In the genomic region with DNA sequence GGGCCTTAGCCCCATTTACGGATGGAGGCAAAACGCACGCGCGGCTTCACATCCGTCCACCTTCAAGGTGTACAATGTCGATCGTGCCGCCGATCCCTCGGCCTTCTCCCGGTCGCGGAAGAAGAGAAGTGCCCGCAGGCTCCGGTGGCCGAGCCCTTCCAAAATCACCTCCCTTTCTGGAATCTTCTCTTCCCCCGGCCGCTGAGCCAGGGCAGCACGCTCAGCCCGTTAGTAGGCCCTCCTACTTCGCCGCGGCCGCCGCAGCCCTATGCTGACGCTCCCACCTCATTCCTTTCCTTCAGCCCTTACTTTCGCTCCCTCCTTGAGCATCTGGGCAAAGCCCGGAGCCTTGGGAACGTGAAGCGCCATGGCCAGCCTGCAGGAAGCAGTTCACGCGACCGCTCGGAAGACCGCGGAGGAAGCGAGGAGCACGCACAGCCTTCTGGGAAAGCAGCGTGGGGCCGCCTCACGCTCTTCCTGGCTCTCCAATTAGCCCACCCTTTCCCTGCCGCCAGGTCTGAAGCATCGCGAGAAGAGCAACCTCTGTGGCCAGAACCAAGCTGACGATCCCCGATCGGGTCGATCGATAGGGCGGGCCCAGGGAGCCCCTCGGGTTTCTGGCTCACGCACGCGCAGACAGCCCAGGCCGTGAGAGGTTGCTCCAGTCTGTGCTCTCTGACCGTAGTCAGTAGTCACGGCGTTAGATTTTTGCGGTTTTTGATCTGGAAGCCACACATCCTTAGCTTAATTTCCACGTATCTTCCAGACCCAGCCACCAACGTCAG, we compare ENCODE assay signal across 1 cellular context.
A peak's percentile ranks its signal among the peaks of the same experiment; 100 is the strongest.
TF ChIP-seq lines count a peak whose summit lies in the region.

TSS of gene CCT8 (minus strand) at position 427 of the 785 bp plus-strand sequence. CDS start at position 369, 58 bp downstream.

TF ChIP-seq in HepG2, 621 proteins besides CTCF, POLR2A, EP300 and RAD21 (continued from another document and continues in another):
- TF ChIP-seq RNF219 (CRISPR knock-in tag; IDR thresholded peaks at IDR 0.05) (no peak), HDAC2 (CRISPR knock-in tag; IDR thresholded peaks at IDR 0.05) (peak; percentile 86; the same call in 1 of the 2 replicates), ESRRA (CRISPR knock-in tag; IDR thresholded peaks at IDR 0.05; ENCODE audit: low read depth) (no peak), ZNF44 (CRISPR knock-in tag; IDR thresholded peaks at IDR 0.05) (peak; percentile 96; the same call in 1 of the 2 replicates), JUNB (CRISPR knock-in tag; IDR thresholded peaks at IDR 0.05; ENCODE audit: borderline replicate concordance) (no peak), TOPORS (CRISPR knock-in tag; IDR thresholded peaks at IDR 0.05) (no peak), ZFP37 (CRISPR knock-in tag; IDR thresholded peaks at IDR 0.05; ENCODE audit: borderline replicate concordance) (no peak), CEBPB (IDR thresholded peaks at IDR 0.05; ENCODE audit: borderline replicate concordance, low read depth, low read length) (no peak), SMARCC2 (IDR thresholded peaks at IDR 0.05) (no peak), SATB2 (CRISPR knock-in tag; IDR thresholded peaks at IDR 0.05) (0 out of 2 replicates have a peak, but pooled peaks have one; percentile 61), KLF15 (CRISPR knock-in tag; IDR thresholded peaks at IDR 0.05; ENCODE audit: borderline replicate concordance) (0 out of 2 replicates have a peak, but pooled peaks have one; percentile 29), SETDB1 (CRISPR knock-in tag; IDR thresholded peaks at IDR 0.05; ENCODE audit: borderline replicate concordance) (no peak), SAFB2 (CRISPR knock-in tag; IDR thresholded peaks at IDR 0.05; ENCODE audit: borderline replicate concordance, low read depth) (peak; percentile 47; the same call in 1 of the 2 replicates), CREB3 (CRISPR knock-in tag; IDR thresholded peaks at IDR 0.05) (no peak), KDM4B (CRISPR knock-in tag; IDR thresholded peaks at IDR 0.05) (peak; percentile 57; the same call in 1 of the 2 replicates), HOXA3 (CRISPR knock-in tag; IDR thresholded peaks at IDR 0.05) (peak; percentile 93), HOXA7 (CRISPR knock-in tag; IDR thresholded peaks at IDR 0.05) (no peak), TOE1 (CRISPR knock-in tag; IDR thresholded peaks at IDR 0.05) (peak; percentile 71; the same call in 1 of the 2 replicates), NR1H2 (CRISPR knock-in tag; IDR thresholded peaks at IDR 0.05; ENCODE audit: borderline replicate concordance, low read depth) (no peak), SNAPC4 (CRISPR knock-in tag; IDR thresholded peaks at IDR 0.05) (peak; percentile 76; the same call in 1 of the 2 replicates), RARG (CRISPR knock-in tag; IDR thresholded peaks at IDR 0.05; ENCODE audit: low read depth) (no peak), TAF1 (CRISPR knock-in tag; IDR thresholded peaks at IDR 0.05) (peak; percentile 93), ZBTB7A (CRISPR knock-in tag; IDR thresholded peaks at IDR 0.05) (no peak), ZNF777 (CRISPR knock-in tag; IDR thresholded peaks at IDR 0.05) (0 out of 2 replicates have a peak, but pooled peaks have one; percentile 32)
- TF ChIP-seq, protein P1, sequence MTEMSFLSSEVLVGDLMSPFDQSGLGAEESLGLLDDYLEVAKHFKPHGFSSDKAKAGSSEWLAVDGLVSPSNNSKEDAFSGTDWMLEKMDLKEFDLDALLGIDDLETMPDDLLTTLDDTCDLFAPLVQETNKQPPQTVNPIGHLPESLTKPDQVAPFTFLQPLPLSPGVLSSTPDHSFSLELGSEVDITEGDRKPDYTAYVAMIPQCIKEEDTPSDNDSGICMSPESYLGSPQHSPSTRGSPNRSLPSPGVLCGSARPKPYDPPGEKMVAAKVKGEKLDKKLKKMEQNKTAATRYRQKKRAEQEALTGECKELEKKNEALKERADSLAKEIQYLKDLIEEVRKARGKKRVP (CRISPR knock-in tag; IDR thresholded peaks at IDR 0.05): no peak
- TF ChIP-seq, protein P2, sequence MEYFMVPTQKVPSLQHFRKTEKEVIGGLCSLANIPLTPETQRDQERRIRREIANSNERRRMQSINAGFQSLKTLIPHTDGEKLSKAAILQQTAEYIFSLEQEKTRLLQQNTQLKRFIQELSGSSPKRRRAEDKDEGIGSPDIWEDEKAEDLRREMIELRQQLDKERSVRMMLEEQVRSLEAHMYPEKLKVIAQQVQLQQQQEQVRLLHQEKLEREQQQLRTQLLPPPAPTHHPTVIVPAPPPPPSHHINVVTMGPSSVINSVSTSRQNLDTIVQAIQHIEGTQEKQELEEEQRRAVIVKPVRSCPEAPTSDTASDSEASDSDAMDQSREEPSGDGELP (IDR thresholded peaks at IDR 0.05; ENCODE audit: borderline replicate concordance, low read depth): peak; percentile 65; the same call in 1 of the 2 replicates
- TF ChIP-seq, protein P3, sequence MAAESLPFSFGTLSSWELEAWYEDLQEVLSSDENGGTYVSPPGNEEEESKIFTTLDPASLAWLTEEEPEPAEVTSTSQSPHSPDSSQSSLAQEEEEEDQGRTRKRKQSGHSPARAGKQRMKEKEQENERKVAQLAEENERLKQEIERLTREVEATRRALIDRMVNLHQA (CRISPR knock-in tag; IDR thresholded peaks at IDR 0.05): no peak
- TF ChIP-seq, protein P4, sequence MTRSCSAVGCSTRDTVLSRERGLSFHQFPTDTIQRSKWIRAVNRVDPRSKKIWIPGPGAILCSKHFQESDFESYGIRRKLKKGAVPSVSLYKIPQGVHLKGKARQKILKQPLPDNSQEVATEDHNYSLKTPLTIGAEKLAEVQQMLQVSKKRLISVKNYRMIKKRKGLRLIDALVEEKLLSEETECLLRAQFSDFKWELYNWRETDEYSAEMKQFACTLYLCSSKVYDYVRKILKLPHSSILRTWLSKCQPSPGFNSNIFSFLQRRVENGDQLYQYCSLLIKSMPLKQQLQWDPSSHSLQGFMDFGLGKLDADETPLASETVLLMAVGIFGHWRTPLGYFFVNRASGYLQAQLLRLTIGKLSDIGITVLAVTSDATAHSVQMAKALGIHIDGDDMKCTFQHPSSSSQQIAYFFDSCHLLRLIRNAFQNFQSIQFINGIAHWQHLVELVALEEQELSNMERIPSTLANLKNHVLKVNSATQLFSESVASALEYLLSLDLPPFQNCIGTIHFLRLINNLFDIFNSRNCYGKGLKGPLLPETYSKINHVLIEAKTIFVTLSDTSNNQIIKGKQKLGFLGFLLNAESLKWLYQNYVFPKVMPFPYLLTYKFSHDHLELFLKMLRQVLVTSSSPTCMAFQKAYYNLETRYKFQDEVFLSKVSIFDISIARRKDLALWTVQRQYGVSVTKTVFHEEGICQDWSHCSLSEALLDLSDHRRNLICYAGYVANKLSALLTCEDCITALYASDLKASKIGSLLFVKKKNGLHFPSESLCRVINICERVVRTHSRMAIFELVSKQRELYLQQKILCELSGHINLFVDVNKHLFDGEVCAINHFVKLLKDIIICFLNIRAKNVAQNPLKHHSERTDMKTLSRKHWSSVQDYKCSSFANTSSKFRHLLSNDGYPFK (CRISPR knock-in tag; IDR thresholded peaks at IDR 0.05; ENCODE audit: borderline replicate concordance): peak; percentile 94; the same call in 1 of the 2 replicates
- TF ChIP-seq, protein P5, sequence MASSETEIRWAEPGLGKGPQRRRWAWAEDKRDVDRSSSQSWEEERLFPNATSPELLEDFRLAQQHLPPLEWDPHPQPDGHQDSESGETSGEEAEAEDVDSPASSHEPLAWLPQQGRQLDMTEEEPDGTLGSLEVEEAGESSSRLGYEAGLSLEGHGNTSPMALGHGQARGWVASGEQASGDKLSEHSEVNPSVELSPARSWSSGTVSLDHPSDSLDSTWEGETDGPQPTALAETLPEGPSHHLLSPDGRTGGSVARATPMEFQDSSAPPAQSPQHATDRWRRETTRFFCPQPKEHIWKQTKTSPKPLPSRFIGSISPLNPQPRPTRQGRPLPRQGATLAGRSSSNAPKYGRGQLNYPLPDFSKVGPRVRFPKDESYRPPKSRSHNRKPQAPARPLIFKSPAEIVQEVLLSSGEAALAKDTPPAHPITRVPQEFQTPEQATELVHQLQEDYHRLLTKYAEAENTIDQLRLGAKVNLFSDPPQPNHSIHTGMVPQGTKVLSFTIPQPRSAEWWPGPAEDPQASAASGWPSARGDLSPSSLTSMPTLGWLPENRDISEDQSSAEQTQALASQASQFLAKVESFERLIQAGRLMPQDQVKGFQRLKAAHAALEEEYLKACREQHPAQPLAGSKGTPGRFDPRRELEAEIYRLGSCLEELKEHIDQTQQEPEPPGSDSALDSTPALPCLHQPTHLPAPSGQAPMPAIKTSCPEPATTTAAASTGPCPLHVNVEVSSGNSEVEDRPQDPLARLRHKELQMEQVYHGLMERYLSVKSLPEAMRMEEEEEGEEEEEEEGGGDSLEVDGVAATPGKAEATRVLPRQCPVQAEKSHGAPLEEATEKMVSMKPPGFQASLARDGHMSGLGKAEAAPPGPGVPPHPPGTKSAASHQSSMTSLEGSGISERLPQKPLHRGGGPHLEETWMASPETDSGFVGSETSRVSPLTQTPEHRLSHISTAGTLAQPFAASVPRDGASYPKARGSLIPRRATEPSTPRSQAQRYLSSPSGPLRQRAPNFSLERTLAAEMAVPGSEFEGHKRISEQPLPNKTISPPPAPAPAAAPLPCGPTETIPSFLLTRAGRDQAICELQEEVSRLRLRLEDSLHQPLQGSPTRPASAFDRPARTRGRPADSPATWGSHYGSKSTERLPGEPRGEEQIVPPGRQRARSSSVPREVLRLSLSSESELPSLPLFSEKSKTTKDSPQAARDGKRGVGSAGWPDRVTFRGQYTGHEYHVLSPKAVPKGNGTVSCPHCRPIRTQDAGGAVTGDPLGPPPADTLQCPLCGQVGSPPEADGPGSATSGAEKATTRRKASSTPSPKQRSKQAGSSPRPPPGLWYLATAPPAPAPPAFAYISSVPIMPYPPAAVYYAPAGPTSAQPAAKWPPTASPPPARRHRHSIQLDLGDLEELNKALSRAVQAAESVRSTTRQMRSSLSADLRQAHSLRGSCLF (CRISPR knock-in tag; IDR thresholded peaks at IDR 0.05; ENCODE audit: borderline replicate concordance): no peak
- TF ChIP-seq, protein P6, sequence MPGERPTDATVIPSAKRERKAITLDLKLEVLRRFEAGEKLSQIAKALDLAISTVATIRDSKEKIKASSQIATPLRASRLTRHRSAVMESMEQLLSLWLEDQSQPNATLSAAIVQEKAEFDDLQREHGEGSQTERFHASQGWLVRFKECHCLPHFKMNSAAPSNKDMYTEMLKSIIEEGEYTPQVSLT (CRISPR knock-in tag; IDR thresholded peaks at IDR 0.05; ENCODE audit: borderline replicate concordance, low read depth): no peak
